Comparison of ENCODE assay signal across 1 cellular context in the genomic region with DNA sequence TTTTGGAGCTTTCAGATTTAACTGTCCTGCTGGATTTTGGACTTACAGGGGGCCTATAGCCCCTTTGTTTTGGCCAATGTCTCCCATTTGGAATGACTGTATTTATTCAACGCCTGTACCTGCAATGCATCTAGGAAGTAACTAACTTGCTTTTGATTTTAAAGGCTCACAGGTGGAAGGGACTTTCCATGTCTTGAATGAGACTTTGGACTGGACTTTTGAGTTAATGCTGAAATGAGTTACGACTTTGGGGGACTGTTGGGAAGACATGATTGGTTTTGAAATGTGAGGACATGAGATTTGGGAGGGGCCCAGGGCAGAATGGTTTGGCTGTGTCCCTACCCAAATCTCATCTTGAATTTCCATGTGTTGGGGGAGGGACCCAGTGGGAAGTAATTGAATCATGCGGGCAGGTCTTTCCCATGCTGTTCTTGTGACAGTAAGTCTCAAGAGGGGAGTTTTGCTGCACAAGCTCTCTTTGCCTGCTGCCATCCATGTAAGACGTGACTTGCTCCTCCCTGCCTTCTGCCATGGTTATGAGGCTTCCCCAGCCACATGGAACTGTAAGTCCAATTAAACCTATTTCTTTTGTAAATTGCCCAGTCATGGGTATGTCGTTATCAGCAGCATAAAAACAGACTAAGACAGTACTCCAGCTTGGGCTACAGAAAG.
A peak's percentile ranks its signal among the peaks of the same experiment; 100 is the strongest.
TF ChIP-seq lines count a peak whose summit lies in the region.

No MANE protein-coding gene starts in this region.

TF ChIP-seq in K562, 482 proteins besides CTCF, POLR2A, EP300 and RAD21:
- TF ChIP-seq ZNF431 (CRISPR knock-in tag; IDR thresholded peaks at IDR 0.05), result peak; percentile 98
- TF ChIP-seq ZFP36 (IDR thresholded peaks at IDR 0.05; ENCODE audit: low read depth, low read length, partially characterized antibody), result peak; percentile 35
